ENCODE assay signal across 1 cellular context in the genomic region with DNA sequence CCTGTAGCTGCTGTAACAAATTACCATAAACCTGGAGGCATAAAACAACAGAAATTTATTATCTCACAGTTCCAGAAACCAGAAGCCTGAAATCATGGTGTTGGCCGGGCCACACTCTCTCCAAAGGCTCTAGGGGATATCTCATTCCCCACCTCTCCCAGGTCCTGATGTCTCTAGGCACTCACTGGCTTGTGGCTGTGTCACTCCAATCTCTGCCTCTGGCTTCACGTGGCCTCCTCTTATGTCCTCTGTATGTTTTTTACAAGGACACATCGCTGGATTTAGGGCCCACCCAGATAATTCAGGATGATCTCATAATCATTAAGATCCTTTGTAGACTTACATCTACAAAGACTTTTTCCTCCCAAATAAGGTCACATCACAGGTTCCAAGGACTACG.
TF ChIP-seq lines count a peak whose summit lies in the region.

No MANE protein-coding gene starts in this region.

TF ChIP-seq in GM23338, 12 proteins besides CTCF, POLR2A, EP300 and RAD21 (continued from another document):
- TF ChIP-seq, protein P1, sequence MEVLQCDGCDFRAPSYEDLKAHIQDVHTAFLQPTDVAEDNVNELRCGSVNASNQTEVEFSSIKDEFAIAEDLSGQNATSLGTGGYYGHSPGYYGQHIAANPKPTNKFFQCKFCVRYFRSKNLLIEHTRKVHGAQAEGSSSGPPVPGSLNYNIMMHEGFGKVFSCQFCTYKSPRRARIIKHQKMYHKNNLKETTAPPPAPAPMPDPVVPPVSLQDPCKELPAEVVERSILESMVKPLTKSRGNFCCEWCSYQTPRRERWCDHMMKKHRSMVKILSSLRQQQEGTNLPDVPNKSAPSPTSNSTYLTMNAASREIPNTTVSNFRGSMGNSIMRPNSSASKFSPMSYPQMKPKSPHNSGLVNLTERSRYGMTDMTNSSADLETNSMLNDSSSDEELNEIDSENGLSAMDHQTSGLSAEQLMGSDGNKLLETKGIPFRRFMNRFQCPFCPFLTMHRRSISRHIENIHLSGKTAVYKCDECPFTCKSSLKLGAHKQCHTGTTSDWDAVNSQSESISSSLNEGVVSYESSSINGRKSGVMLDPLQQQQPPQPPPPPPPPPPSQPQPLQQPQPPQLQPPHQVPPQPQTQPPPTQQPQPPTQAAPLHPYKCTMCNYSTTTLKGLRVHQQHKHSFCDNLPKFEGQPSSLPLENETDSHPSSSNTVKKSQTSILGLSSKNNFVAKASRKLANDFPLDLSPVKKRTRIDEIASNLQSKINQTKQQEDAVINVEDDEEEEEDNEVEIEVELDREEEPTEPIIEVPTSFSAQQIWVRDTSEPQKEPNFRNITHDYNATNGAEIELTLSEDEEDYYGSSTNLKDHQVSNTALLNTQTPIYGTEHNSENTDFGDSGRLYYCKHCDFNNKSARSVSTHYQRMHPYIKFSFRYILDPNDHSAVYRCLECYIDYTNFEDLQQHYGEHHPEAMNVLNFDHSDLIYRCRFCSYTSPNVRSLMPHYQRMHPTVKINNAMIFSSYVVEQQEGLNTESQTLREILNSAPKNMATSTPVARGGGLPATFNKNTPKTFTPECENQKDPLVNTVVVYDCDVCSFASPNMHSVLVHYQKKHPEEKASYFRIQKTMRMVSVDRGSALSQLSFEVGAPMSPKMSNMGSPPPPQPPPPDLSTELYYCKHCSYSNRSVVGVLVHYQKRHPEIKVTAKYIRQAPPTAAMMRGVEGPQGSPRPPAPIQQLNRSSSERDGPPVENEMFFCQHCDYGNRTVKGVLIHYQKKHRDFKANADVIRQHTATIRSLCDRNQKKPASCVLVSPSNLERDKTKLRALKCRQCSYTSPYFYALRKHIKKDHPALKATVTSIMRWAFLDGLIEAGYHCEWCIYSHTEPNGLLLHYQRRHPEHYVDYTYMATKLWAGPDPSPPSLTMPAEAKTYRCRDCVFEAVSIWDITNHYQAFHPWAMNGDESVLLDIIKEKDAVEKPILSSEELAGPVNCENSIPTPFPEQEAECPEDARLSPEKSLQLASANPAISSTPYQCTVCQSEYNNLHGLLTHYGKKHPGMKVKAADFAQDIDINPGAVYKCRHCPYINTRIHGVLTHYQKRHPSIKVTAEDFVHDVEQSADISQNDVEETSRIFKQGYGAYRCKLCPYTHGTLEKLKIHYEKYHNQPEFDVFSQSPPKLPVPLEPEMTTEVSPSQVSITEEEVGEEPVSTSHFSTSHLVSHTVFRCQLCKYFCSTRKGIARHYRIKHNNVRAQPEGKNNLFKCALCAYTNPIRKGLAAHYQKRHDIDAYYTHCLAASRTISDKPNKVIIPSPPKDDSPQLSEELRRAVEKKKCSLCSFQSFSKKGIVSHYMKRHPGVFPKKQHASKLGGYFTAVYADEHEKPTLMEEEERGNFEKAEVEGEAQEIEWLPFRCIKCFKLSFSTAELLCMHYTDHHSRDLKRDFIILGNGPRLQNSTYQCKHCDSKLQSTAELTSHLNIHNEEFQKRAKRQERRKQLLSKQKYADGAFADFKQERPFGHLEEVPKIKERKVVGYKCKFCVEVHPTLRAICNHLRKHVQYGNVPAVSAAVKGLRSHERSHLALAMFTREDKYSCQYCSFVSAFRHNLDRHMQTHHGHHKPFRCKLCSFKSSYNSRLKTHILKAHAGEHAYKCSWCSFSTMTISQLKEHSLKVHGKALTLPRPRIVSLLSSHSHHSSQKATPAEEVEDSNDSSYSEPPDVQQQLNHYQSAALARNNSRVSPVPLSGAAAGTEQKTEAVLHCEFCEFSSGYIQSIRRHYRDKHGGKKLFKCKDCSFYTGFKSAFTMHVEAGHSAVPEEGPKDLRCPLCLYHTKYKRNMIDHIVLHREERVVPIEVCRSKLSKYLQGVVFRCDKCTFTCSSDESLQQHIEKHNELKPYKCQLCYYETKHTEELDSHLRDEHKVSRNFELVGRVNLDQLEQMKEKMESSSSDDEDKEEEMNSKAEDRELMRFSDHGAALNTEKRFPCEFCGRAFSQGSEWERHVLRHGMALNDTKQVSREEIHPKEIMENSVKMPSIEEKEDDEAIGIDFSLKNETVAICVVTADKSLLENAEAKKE (CRISPR knock-in tag; IDR thresholded peaks at IDR 0.05) = no peak
- TF ChIP-seq EZH2 (IDR thresholded peaks at IDR 0.05; ENCODE audit: low read depth, unreplicated experiment) = no peak
- TF ChIP-seq NANOG (IDR thresholded peaks at IDR 0.05; ENCODE audit: borderline replicate concordance) = no peak
